9 cellular contexts compared by ENCODE assay signal in genomic region chr2:28360742-28361293, GRCh38. TPM values are rescaled to one million over a fixed set of nuclear protein-coding genes. Genes with fewer than 3 reads are reported as not detected.
A peak's percentile ranks its signal among the peaks of the same experiment; 100 is the strongest.
DNase-seq lines count a peak whose midpoint lies in the region; ATAC-seq and TF ChIP-seq lines count a peak whose summit lies in the region.
"Had no signal": no experiment of that assay in that cellular context is flagged by ENCODE, and none has a peak within 500 bp of the region (broad histone marks: within the 10 kb centered on the region; RNA-seq: fewer than 3 reads in every experiment).

No MANE protein-coding gene starts in this region.

- H2BK12ac ChIP-seq in trophoblast cell (ENCODE audit: low read length), result peak overlapping the region; percentile 47

- H3K36me3 ChIP-seq in GM23338 (ENCODE audit: insufficient read depth) (no peaks in the 10 kb centered on the region), Panc1 (ENCODE audit: control insufficient read depth, insufficient read depth, low read length) (no peaks in the 10 kb centered on the region), esophagus squamous epithelium (no peaks in the 10 kb centered on the region), trophoblast cell (ENCODE audit: control insufficient read depth in 1 of 2, insufficient read depth in 2 of 2, low read length in 2 of 2) (no peaks in the 10 kb centered on the region)

- in situ Hi-C loops in Panc1 (cut with HindIII; ENCODE audit: low pct_unique_long_range_greater_than_20kb, low sequenced_read_pairs), result no loop called here

- H3K9me3 Mint-ChIP-seq in GM23338, result no peaks in the 10 kb centered on the region

- no TSS peak for BruUV-seq in Panc1 (replicated peaks; lab: Mats Ljungman, UMichigan)

- H3K4me3 Mint-ChIP-seq in GM23338, result no peak overlapping the region

- no peaks in the 10 kb centered on the region for H3F3A ChIP-seq in GM23338 (replicated peaks; ENCODE audit: low read depth)

- peak overlapping the region; percentile 28; the same call in 1 of the 2 replicates for H2AFZ ChIP-seq in GM23338
- H2AFZ ChIP-seq in trophoblast cell (ENCODE audit: insufficient read depth, low read length, poor library complexity), result no peak overlapping the region

- no peak overlapping the region for H2BK5ac ChIP-seq in trophoblast cell (ENCODE audit: low read depth, low read length, poor library complexity)

- no peak overlapping the region for H3K27ac Mint-ChIP-seq in GM23338

- CTCF ChIA-PET in Panc1 (lab: Charles Lee), result no interaction called here

- peak overlapping the region; percentile 47 for H4K91ac ChIP-seq in trophoblast cell (ENCODE audit: low read depth, low read length)

- no peaks in the 10 kb centered on the region for H3K9me3 ChIP-seq in Panc1 (ENCODE audit: control insufficient read depth, insufficient read depth, low read depth, low read length)
- no peaks in the 10 kb centered on the region for H3K9me3 ChIP-seq in esophagus squamous epithelium
- no peaks in the 10 kb centered on the region for H3K9me3 ChIP-seq in trophoblast cell (ENCODE audit: insufficient read depth, low read depth, low read length)

- H3K18ac ChIP-seq in trophoblast cell (ENCODE audit: low read length), result no peak overlapping the region

- ATAC-seq in GM23338 (no peak), Panc1 (0 out of 2 replicates have a peak, but pooled peaks have one; percentile 5), GM18505 (IDR thresholded peaks at IDR 0.05; ENCODE audit: unreplicated experiment) (no peak), GM21619 (IDR thresholded peaks at IDR 0.05; ENCODE audit: unreplicated experiment) (no peak)

- intact Hi-C loops in Panc1 (cut with micrococcal nuclease; ENCODE audit: unreplicated experiment) (no loop called here), esophagus squamous epithelium (cut with DNase I) (no loop called here)

- H3K27ac ChIP-seq in GM23338 (ENCODE audit: low read depth) (no peak overlapping the region), Panc1 (ENCODE audit: low read length) (no peak overlapping the region), esophagus squamous epithelium (peak overlapping the region; percentile 15 to 57 (median 38)), trophoblast cell (ENCODE audit: low read depth, low read length) (no peak overlapping the region)
- H3K27ac ChIP-seq: VCaP had no signal

- no peak overlapping the region for H4K12ac ChIP-seq in trophoblast cell (ENCODE audit: low read depth, low read length)

- no peak overlapping the region for H3K9ac ChIP-seq in trophoblast cell (ENCODE audit: low read length)

- H3K4me2 ChIP-seq in GM23338 (no peak overlapping the region), trophoblast cell (ENCODE audit: low read length) (no peak overlapping the region)

- H3K27me3 ChIP-seq in GM23338 (ENCODE audit: insufficient read depth), result no peaks in the 10 kb centered on the region
- no peaks in the 10 kb centered on the region for H3K27me3 ChIP-seq in Panc1 (ENCODE audit: control insufficient read depth, insufficient read depth, low read length)
- no peaks in the 10 kb centered on the region for H3K27me3 ChIP-seq in esophagus squamous epithelium
- H3K27me3 ChIP-seq in trophoblast cell (ENCODE audit: insufficient read depth, low read length), result no peaks in the 10 kb centered on the region

- peak overlapping the region; percentile 5 for H4K8ac ChIP-seq in trophoblast cell (ENCODE audit: low read depth, low read length)

- H2AK5ac ChIP-seq in trophoblast cell (ENCODE audit: low read length), result no peak overlapping the region

- H3K9me2 ChIP-seq in GM23338 (ENCODE audit: insufficient read depth), result no peaks in the 10 kb centered on the region

- TF ChIP-seq CTCF in GM23338 (conservative IDR thresholded peaks at IDR 0.05; ENCODE audit: low read depth in 2 of 2), result no peak
- no peak for TF ChIP-seq CTCF in Panc1 (IDR thresholded peaks at IDR 0.05)
- TF ChIP-seq CTCF in esophagus squamous epithelium (IDR thresholded peaks at IDR 0.05), result no peak

- peaks cover 8% of the 10 kb centered on the region for H3K27me3 Mint-ChIP-seq in GM23338 (ENCODE audit: insufficient read depth, low read depth, poor library complexity)

- no peak for TF ChIP-seq POLR2A in esophagus squamous epithelium (IDR thresholded peaks at IDR 0.05)
- TF ChIP-seq POLR2A in GM18505 (IDR thresholded peaks at IDR 0.05; ENCODE audit: borderline replicate concordance, extremely low read depth, insufficient read depth, insufficient read length), result no peak

- peak overlapping the region; percentile 10 for H3K4ac ChIP-seq in trophoblast cell (ENCODE audit: low read depth, low read length)

- peaks cover 14% of the 10 kb centered on the region for H3K4me1 Mint-ChIP-seq in GM23338

- H2BK120ac ChIP-seq in trophoblast cell (ENCODE audit: insufficient read depth, low read length, poor library complexity), result peak overlapping the region; percentile 18

- DNase-seq in GM23338 (ENCODE audit: low spot score) (no peak), Panc1 (ENCODE audit: low read depth, low spot score) (no peak), esophagus squamous epithelium (lab: John Stamatoyannopoulos, UW) (no peak), trophoblast cell (peak; percentile 53 to 63), germinal center (ENCODE audit: low spot score) (no peak)
- no peak for DNase-seq in activated effector memory CD4-positive, alpha-beta T cell treated with Interleukin-2 at 50 U/mL for 16 hours

- POLR2A ChIA-PET in Panc1 (lab: Charles Lee), result no interaction called here

- H3K23ac ChIP-seq in trophoblast cell (ENCODE audit: low read length), result no peak overlapping the region

- no peaks in the 10 kb centered on the region for H3K36me3 Mint-ChIP-seq in GM23338 (ENCODE audit: low read depth)

- H3K4me3 ChIP-seq in GM23338, result no peak overlapping the region
- no peak overlapping the region for H3K4me3 ChIP-seq in Panc1 (ENCODE audit: low read depth in 2 of 2, low read length in 2 of 2)
- H3K4me3 ChIP-seq in esophagus squamous epithelium, result no peak overlapping the region
- H3K4me3 ChIP-seq in trophoblast cell (ENCODE audit: low read depth, low read length), result no peak overlapping the region

- H3K4me1 ChIP-seq in GM23338 (ENCODE audit: insufficient read depth) (no peaks in the 10 kb centered on the region), Panc1 (ENCODE audit: control insufficient read depth, insufficient read depth, low read length) (no peaks in the 10 kb centered on the region; the same call in 1 of the 2 replicates), esophagus squamous epithelium (peaks cover 22 to 68% (median 31%) of the 10 kb centered on the region in 3 donors), trophoblast cell (ENCODE audit: control insufficient read depth in 1 of 2, insufficient read depth in 2 of 2, low read length in 2 of 2) (peaks cover 24 to 41% of the 10 kb centered on the region in 2 experiments)

- no peaks in the 10 kb centered on the region for H4K20me1 ChIP-seq in GM23338 (replicated peaks; ENCODE audit: insufficient read depth)

- H3K14ac ChIP-seq in trophoblast cell (ENCODE audit: low read length), result peak overlapping the region; percentile 14

- H3K79me1 ChIP-seq in trophoblast cell (ENCODE audit: low read length), result peaks cover 17% of the 10 kb centered on the region

- WGBS in esophagus squamous epithelium, 2 donors, result 80 to 88% methylated on average over 5 to 8 of the region's 12 CpGs
- WGBS in trophoblast cell (ENCODE audit: extremely low coverage, insufficient coverage, insufficient read length), result no CpG with 5 or more reads among the region's 12 CpGs

- H3K79me2 ChIP-seq in GM23338 (replicated peaks; ENCODE audit: insufficient read depth) (no peaks in the 10 kb centered on the region), trophoblast cell (ENCODE audit: control insufficient read depth, insufficient read depth, low read length, poor library complexity) (peaks cover 4% of the 10 kb centered on the region)

TF ChIP-seq in GM23338, 12 proteins besides CTCF, POLR2A, EP300 and RAD21:
- no peak for TF ChIP-seq ZNF114 (CRISPR knock-in tag; IDR thresholded peaks at IDR 0.05)
- TF ChIP-seq JUNB (IDR thresholded peaks at IDR 0.05; ENCODE audit: unreplicated experiment), result no peak
- no peak for TF ChIP-seq ETS1 (IDR thresholded peaks at IDR 0.05)

RNA-seq across cellular contexts. Expression of gene FOSL2, which starts 31.8 kb away (rescaled TPM):
- total RNA-seq in GM23338 (2014; rRNA removed; shearing (Covaris generic)), result 2.3 and 4.3 TPM in 2 replicates
- polyA plus RNA-seq in GM23338 (2016; fragmentation: Nextera tagmentation; extraction: Ambion mirVana), result 0.60 and 0.61 TPM in 2 replicates
- total RNA-seq in Panc1 (2021; ENCODE audit: unreplicated experiment), result 29.0 TPM
- polyA plus RNA-seq in Panc1 (2012; ENCODE audit: insufficient read length), result 34.9 TPM
- total RNA-seq in esophagus squamous epithelium, result 100 to 1,000 TPM; 100 to 234 (median 144) TPM
- 25.9 and 27.5 TPM in 2 replicates for polyA plus RNA-seq in trophoblast cell (2013)

Comparison
In these comparisons a context has a peak if more than half of its experiments do, and no peak if none do; other contexts are left out.
1. DNase-seq: peak in trophoblast cell (2 of 2); none in GM23338 (single experiment), Panc1 (single experiment), esophagus squamous epithelium (single experiment), germinal center (single experiment) and activated effector memory CD4-positive, alpha-beta T cell treated with Interleukin-2 at 50 U/mL for 16 hours (single experiment).
2. H3K27ac ChIP-seq: peak in esophagus squamous epithelium (4 of 4); none in GM23338 (single experiment), Panc1 (single experiment) and trophoblast cell (single experiment).